In the genomic region with DNA sequence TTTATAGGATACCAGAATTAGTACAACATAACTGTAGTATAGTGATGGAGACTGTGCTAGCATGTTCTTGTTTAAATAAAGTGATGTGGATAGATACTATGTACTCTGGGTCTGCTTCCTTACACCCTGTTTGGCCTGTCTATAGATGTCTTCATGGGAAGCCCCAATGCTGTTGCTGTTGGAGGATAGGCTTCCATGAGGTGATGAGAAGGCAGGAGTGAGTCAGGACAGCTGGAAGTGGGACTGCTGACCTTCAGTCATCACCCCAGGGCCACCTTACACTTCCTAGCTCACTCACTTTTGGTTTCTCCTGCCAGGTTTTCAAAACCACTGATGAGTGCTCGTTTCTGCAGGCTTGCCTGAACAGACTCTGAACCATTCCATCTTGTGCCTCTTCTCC, we compare ENCODE assay signal across 10 cellular contexts. TPM values are rescaled to one million over a fixed set of nuclear protein-coding genes. Genes with fewer than 3 reads are reported as not detected.
A peak's percentile ranks its signal among the peaks of the same experiment; 100 is the strongest.
DNase-seq lines count a peak whose midpoint lies in the region; ATAC-seq lines count a peak whose summit lies in the region.
"Had no signal": no experiment of that assay in that cellular context is flagged by ENCODE, and none has a peak within 500 bp of the region (broad histone marks: within the 10 kb centered on the region; RNA-seq: fewer than 3 reads in every experiment).

No MANE protein-coding gene starts in this region.

- DNase-seq in HT1080 (ENCODE audit: low read depth) = peak; percentile 95
- DNase-seq in dermis blood vessel endothelial cell = peak; percentile 17
- DNase-seq in renal cortical epithelial cell (ENCODE audit: low read depth) = peak; percentile 76
- DNase-seq in activated CD4-positive, CD25-positive, alpha-beta regulatory T cell (lab: John Stamatoyannopoulos, UW) = no peak
- no peak for DNase-seq in activated CD8-positive, alpha-beta memory T cell treated with anti-CD3 and anti-CD28 coated beads, Interleukin-2, amount 50 U/mL, for 4 hours
- DNase-seq: dorsolateral prefrontal cortex, NCI-H2029 treated with DMSO at 0.1 percent for 48 hours, stomach had no signal

- ATAC-seq in GM21390 (IDR thresholded peaks at IDR 0.05; ENCODE audit: unreplicated experiment) = peak; percentile 63
- no peak for ATAC-seq in GM19452 (IDR thresholded peaks at IDR 0.05; ENCODE audit: unreplicated experiment)

RNA-seq across cellular contexts. Expression of gene KCTD4, which starts 4.2 kb away (rescaled TPM):
- total RNA-seq in HT1080 (2014; rRNA removed; shearing (Covaris generic)) = 0.07 and 0.40 TPM in 2 replicates
- polyA plus RNA-seq in HT1080 (2015; cell fraction: cytosol; rRNA removed) = 0.12 and 0.26 TPM in 2 replicates
- not detected in 2 replicates for polyA plus RNA-seq in HT1080 (2015; cell fraction: nucleus; rRNA removed)
- total RNA-seq in dermis blood vessel endothelial cell (not detected in 2 replicates), renal cortical epithelial cell (6.7 and 8.5 TPM in 2 replicates)
- total RNA-seq: stomach had no signal

Comparison
In these comparisons a context has a peak if more than half of its experiments do, and no peak if none do; other contexts are left out.
1. DNase-seq: peak in HT1080 (single experiment), dermis blood vessel endothelial cell (single experiment) and renal cortical epithelial cell (single experiment); none in activated CD4-positive, CD25-positive, alpha-beta regulatory T cell (0 of 4) and activated CD8-positive, alpha-beta memory T cell treated with anti-CD3 and anti-CD28 coated beads, Interleukin-2, amount 50 U/mL, for 4 hours (single experiment).